ENCODE assay signal across 16 cellular contexts in genomic region chr3:37903734-37904133, GRCh38. TPM values are rescaled to one million over a fixed set of nuclear protein-coding genes. Genes with fewer than 3 reads are reported as not detected.
A peak's percentile ranks its signal among the peaks of the same experiment; 100 is the strongest.
DNase-seq lines count a peak whose midpoint lies in the region; TF ChIP-seq lines count a peak whose summit lies in the region.
"Had no signal": no experiment of that assay in that cellular context is flagged by ENCODE, and none has a peak within 500 bp of the region (broad histone marks: within the 10 kb centered on the region; RNA-seq: fewer than 3 reads in every experiment).

No MANE protein-coding gene starts in this region.

- TF ChIP-seq CTCF in VCaP (conservative IDR thresholded peaks at IDR 0.05) (no peak), coronary artery (IDR thresholded peaks at IDR 0.05) (no peak), tibial artery (IDR thresholded peaks at IDR 0.05) (no peak)

- H3K4me1 ChIP-seq in mesenchymal stem cell (ENCODE audit: control insufficient read depth, insufficient read depth, low read depth, low read length) (peaks cover 27% of the 10 kb centered on the region), tibial artery (peaks cover 8 to 68% (median 43%) of the 10 kb centered on the region in 4 donors)
- H3K4me1 ChIP-seq in CD4-positive, alpha-beta memory T cell (ENCODE audit: insufficient read depth, low read length) = peaks cover 19% of the 10 kb centered on the region

- H2BK15ac ChIP-seq in mesenchymal stem cell (ENCODE audit: low read depth, poor library complexity, severe bottlenecking) = peak overlapping the region; percentile 55

- H3K36me3 Mint-ChIP-seq in CD4-positive, alpha-beta memory T cell = no peaks in the 10 kb centered on the region
- no peaks in the 10 kb centered on the region for H3K36me3 Mint-ChIP-seq in activated T-cell treated with anti-CD3 and anti-CD28 coated beads, Interleukin-2, amount 50 U/mL, for 24 hours (ENCODE audit: low read depth)
- H3K36me3 Mint-ChIP-seq: CD8-positive, alpha-beta T cell had no signal

- H2AFZ ChIP-seq in mesenchymal stem cell (ENCODE audit: low read depth, low read length) = no peak overlapping the region

- peaks cover 6 to 25% (median 17%) of the 10 kb centered on the region in 4 donors for H3K4me1 Mint-ChIP-seq in CD4-positive, alpha-beta memory T cell
- H3K4me1 Mint-ChIP-seq in activated T-cell treated with anti-CD3 and anti-CD28 coated beads, Interleukin-2, amount 50 U/mL, for 24 hours (ENCODE audit: low read depth) = peaks cover 46% of the 10 kb centered on the region

- peak overlapping the region; percentile 42; the same call in 1 of the 2 replicates for H3K27ac ChIP-seq in VCaP
- H3K27ac ChIP-seq in coronary artery = peak overlapping the region; percentile 54 to 62
- no peak overlapping the region for H3K27ac ChIP-seq in mesenchymal stem cell (ENCODE audit: low read length, poor library complexity, severe bottlenecking)
- H3K27ac ChIP-seq in tibial artery = peak overlapping the region; percentile 70 to 74
- no peak overlapping the region for H3K27ac ChIP-seq in CD4-positive, alpha-beta memory T cell (ENCODE audit: low read depth, low read length)

- H3K4me2 ChIP-seq in mesenchymal stem cell (ENCODE audit: low read length, poor library complexity, severe bottlenecking) = no peak overlapping the region

- no peak overlapping the region for H3K4ac ChIP-seq in mesenchymal stem cell (ENCODE audit: low read depth in 1 of 2, low read length in 2 of 2)

- no peak for DNase-seq in coronary artery (ENCODE audit: low spot score)
- DNase-seq in mesenchymal stem cell = no peak
- no peak for DNase-seq in tibial artery
- DNase-seq in CD4-positive, alpha-beta memory T cell = no peak
- no peak for DNase-seq in stimulated activated CD4-positive, alpha-beta T cell treated with anti-CD3 and anti-CD28 coated beads, Interleukin-2, amount 100 ng/mL, for 48 hours
- no peak for DNase-seq in activated T-cell treated with anti-CD3 and anti-CD28 coated beads, Interleukin-2, amount 50 U/mL, for 24 hours
- DNase-seq: BE2C; CD8-positive, alpha-beta T cell; HFFc6; Kasumi-1; NCI-H1417; NCI-H2029; NCI-H2171 treated with DMSO at 0.1 percent for 48 hours; NCI-H510A; NCI-H82 had no signal

- H3K4me3 Mint-ChIP-seq in CD4-positive, alpha-beta memory T cell = no peak overlapping the region
- H3K4me3 Mint-ChIP-seq in activated T-cell treated with anti-CD3 and anti-CD28 coated beads, Interleukin-2, amount 50 U/mL, for 24 hours = no peak overlapping the region
- H3K4me3 Mint-ChIP-seq: CD8-positive, alpha-beta T cell; HFFc6 had no signal

- peaks cover 7 to 11% of the 10 kb centered on the region in 2 donors for H3K27me3 Mint-ChIP-seq in CD4-positive, alpha-beta memory T cell
- H3K27me3 Mint-ChIP-seq in activated T-cell treated with anti-CD3 and anti-CD28 coated beads, Interleukin-2, amount 50 U/mL, for 24 hours = peaks cover 3% of the 10 kb centered on the region

- peaks cover 35% of the 10 kb centered on the region for H3K79me1 ChIP-seq in mesenchymal stem cell (replicated peaks; ENCODE audit: low read length, poor library complexity, severe bottlenecking)

- H3K9me3 Mint-ChIP-seq in CD4-positive, alpha-beta memory T cell = no peaks in the 10 kb centered on the region
- H3K9me3 Mint-ChIP-seq in activated T-cell treated with anti-CD3 and anti-CD28 coated beads, Interleukin-2, amount 50 U/mL, for 24 hours = no peaks in the 10 kb centered on the region
- H3K9me3 Mint-ChIP-seq: CD8-positive, alpha-beta T cell; HFFc6 had no signal

- no peak overlapping the region for H3K27ac Mint-ChIP-seq in CD4-positive, alpha-beta memory T cell
- no peak overlapping the region for H3K27ac Mint-ChIP-seq in activated T-cell treated with anti-CD3 and anti-CD28 coated beads, Interleukin-2, amount 50 U/mL, for 24 hours
- H3K27ac Mint-ChIP-seq: CD8-positive, alpha-beta T cell had no signal

- no peak overlapping the region for H3K14ac ChIP-seq in mesenchymal stem cell (ENCODE audit: low read length in 2 of 2)

- intact Hi-C loops in tibial artery (cut with DNase I; ENCODE audit: low total_unique reads) = no loop called here
- intact Hi-C loops in CD4-positive, alpha-beta memory T cell (cut with micrococcal nuclease) = no loop called here

- H2BK5ac ChIP-seq in mesenchymal stem cell (ENCODE audit: low read depth, low read length, poor library complexity, severe bottlenecking) = no peak overlapping the region

- POLR2A ChIA-PET in CD4-positive, alpha-beta memory T cell (lab: Charles Lee; ENCODE audit: partially characterized antibody) = no interaction called here

- WGBS in mesenchymal stem cell = 100% methylated on average over 3 of the region's 3 CpGs

- H3K36me3 ChIP-seq in mesenchymal stem cell (ENCODE audit: control insufficient read depth in 1 of 2, insufficient read depth in 2 of 2, low read depth in 1 of 2, low read length in 2 of 2) = peaks cover 5 to 9% of the 10 kb centered on the region in 2 experiments
- no peaks in the 10 kb centered on the region for H3K36me3 ChIP-seq in tibial artery
- no peaks in the 10 kb centered on the region for H3K36me3 ChIP-seq in CD4-positive, alpha-beta memory T cell (ENCODE audit: insufficient read depth, low read length)
- H3K36me3 ChIP-seq: BE2C had no signal

- no peak overlapping the region for H4K91ac ChIP-seq in mesenchymal stem cell (ENCODE audit: low read length)

- H3K18ac ChIP-seq in mesenchymal stem cell (ENCODE audit: low read depth in 1 of 2, low read length in 2 of 2) = peak overlapping the region in 1 of 2 experiments; percentile 48

- CTCF ChIA-PET in CD4-positive, alpha-beta memory T cell (lab: Charles Lee; ENCODE audit: partially characterized antibody) = no interaction called here

- no peak overlapping the region for H3K23ac ChIP-seq in mesenchymal stem cell (ENCODE audit: low read length in 2 of 2)

- H3K4me3 ChIP-seq in coronary artery = no peak overlapping the region
- no peak overlapping the region for H3K4me3 ChIP-seq in mesenchymal stem cell (ENCODE audit: insufficient read depth in 1 of 2, low read depth in 1 of 2, low read length in 2 of 2)
- H3K4me3 ChIP-seq in tibial artery = no peak overlapping the region
- H3K4me3 ChIP-seq in CD4-positive, alpha-beta memory T cell (ENCODE audit: low read length in 2 of 2) = no peak overlapping the region

- no peak overlapping the region for H3K9ac ChIP-seq in mesenchymal stem cell (ENCODE audit: low read length)

- peak overlapping the region; percentile 17 to 25 for H2BK12ac ChIP-seq in mesenchymal stem cell (ENCODE audit: low read length in 2 of 2)

- H2AK5ac ChIP-seq in mesenchymal stem cell (ENCODE audit: low read length, severe bottlenecking) = peak overlapping the region; percentile 47

- no peaks in the 10 kb centered on the region for H3K9me3 ChIP-seq in mesenchymal stem cell (ENCODE audit: control insufficient read depth, low read length)
- no peaks in the 10 kb centered on the region for H3K9me3 ChIP-seq in tibial artery
- no peaks in the 10 kb centered on the region for H3K9me3 ChIP-seq in CD4-positive, alpha-beta memory T cell (ENCODE audit: control insufficient read depth in 1 of 2, low read length in 2 of 2)
- H3K9me3 ChIP-seq: BE2C had no signal

- no peaks in the 10 kb centered on the region for H3K27me3 ChIP-seq in mesenchymal stem cell (ENCODE audit: control insufficient read depth in 1 of 2, insufficient read depth in 1 of 2, low read length in 2 of 2)
- H3K27me3 ChIP-seq in tibial artery = no peaks in the 10 kb centered on the region
- no peaks in the 10 kb centered on the region for H3K27me3 ChIP-seq in CD4-positive, alpha-beta memory T cell (ENCODE audit: insufficient read depth, low read length)
- H3K27me3 ChIP-seq: BE2C had no signal

- no peak overlapping the region for H2BK120ac ChIP-seq in mesenchymal stem cell (ENCODE audit: low read depth, low read length)

- no peak overlapping the region for H4K8ac ChIP-seq in mesenchymal stem cell (ENCODE audit: low read length)

RNA-seq across cellular contexts. Expression of gene CTDSPL, which starts 42.1 kb away (rescaled TPM):
- polyA plus RNA-seq in mesenchymal stem cell (2013, experiment 1 of 2) = 29.3 TPM
- 28.9 TPM for polyA plus RNA-seq in mesenchymal stem cell (2013, experiment 2 of 2)
- total RNA-seq in CD4-positive, alpha-beta memory T cell = under 1 TPM; 0.61 to 0.73 TPM
- polyA plus RNA-seq in CD4-positive, alpha-beta memory T cell = under 1 TPM in 1 of 2 donors, not detected in 1; 0.08 TPM

Comparison
In these comparisons a context has a peak if more than half of its experiments do, and no peak if none do; other contexts are left out.
1. H3K27ac ChIP-seq: peak in VCaP (single experiment), coronary artery (2 of 2) and tibial artery (2 of 2); none in mesenchymal stem cell (single experiment) and CD4-positive, alpha-beta memory T cell (single experiment).